Comparison of ENCODE assay signal across 24 cellular contexts in genomic region chr1:229309074-229309473, GRCh38.
"Had no signal": no experiment of that assay in that cellular context is flagged by ENCODE, and none has a peak within 500 bp of the region (broad histone marks: within the 10 kb centered on the region; RNA-seq: fewer than 3 reads in every experiment).

No MANE protein-coding gene starts in this region.

- H3K36me3 ChIP-seq: ovary had no signal

- H3K4me3 ChIP-seq: coronary artery, dorsolateral prefrontal cortex, heart right ventricle, lower lobe of right lung, neural progenitor cell, ovary, spleen, testis, tibial nerve, upper lobe of right lung, vagina had no signal

- ATAC-seq: esophagus mucosa; lower lobe of right lung; natural killer cell treated with Interleukin-12 subunit alpha and Interleukin-12 subunit beta and Interleukin-15 and Interleukin-18, amount 100 ng/mL, for 72 hours; sciatic nerve; stimulated activated naive B cell treated with anti-CD40 and anti-IgM and Interleukin-4, amounts not matched to agents 10 μg/mL and 1 μg/mL and 100 μg/mL, for 72 hours; stimulated activated naive CD8-positive, alpha-beta T cell treated with anti-CD3 and anti-CD28 coated beads, Interleukin-15, amount 100 ng/mL, for 72 hours; upper lobe of right lung had no signal

- DNase-seq: effector memory CD4-positive, alpha-beta T cell; heart right ventricle; hypothalamus; kidney glomerular epithelial cell; lower lobe of right lung; midbrain; nucleus accumbens; ovary; spleen; stimulated activated CD4-positive, alpha-beta T cell treated with anti-CD3 and anti-CD28 coated beads, Interleukin-15, amount 100 ng/mL, for 24 hours; stimulated activated CD4-positive, alpha-beta T cell treated with anti-CD3 and anti-CD28 coated beads, Interleukin-1b, Interleukin-23, amount 100 ng/mL, for 48 hours; stimulated activated CD4-positive, alpha-beta T cell treated with anti-CD3 and anti-CD28 coated beads, Interleukin-4, amount 100 ng/mL, for 24 hours; stimulated activated naive B cell treated with anti-CD40 and anti-IgM and Interleukin-4, amounts not matched to agents 10 μg/mL and 1 μg/mL and 100 μg/mL, for 72 hours; stimulated activated naive CD8-positive, alpha-beta T cell treated with anti-CD3 and anti-CD28 coated beads, Interleukin-15, amount 100 ng/mL, for 72 hours; testis; upper lobe of right lung had no signal

- H3K9me3 ChIP-seq: heart right ventricle, lower lobe of right lung, ovary, spleen, testis, tibial nerve, upper lobe of right lung, vagina had no signal

- H3K27ac ChIP-seq: coronary artery, lower lobe of right lung, neural progenitor cell, ovary, spleen, testis, tibial nerve, upper lobe of right lung, vagina had no signal

- H3K4me1 ChIP-seq: lower lobe of right lung, neural progenitor cell, spleen, testis, tibial nerve, upper lobe of right lung, vagina had no signal

- H3K27me3 ChIP-seq: dorsolateral prefrontal cortex, heart right ventricle, neural progenitor cell, ovary, spleen, testis, tibial nerve, upper lobe of right lung, vagina had no signal
